Comparison of ENCODE assay signal across 8 cellular contexts in genomic region chr10:5814110-5815107, GRCh38. TPM values are rescaled to one million over a fixed set of nuclear protein-coding genes. Genes with fewer than 3 reads are reported as not detected.
A peak's percentile ranks its signal among the peaks of the same experiment; 100 is the strongest.
DNase-seq lines count a peak whose midpoint lies in the region; ATAC-seq lines count a peak whose summit lies in the region.

No MANE protein-coding gene starts in this region.

- no peaks in the 10 kb centered on the region for H3K4me1 ChIP-seq in NT2/D1 (ENCODE audit: insufficient read depth, insufficient read length)

- H3K27ac Mint-ChIP-seq in dendritic cell treated with granulocyte-macrophage colony-stimulating factor and Interleukin-4, amounts not matched to agents 40 ng/mL and 50 ng/mL, for 4 days, result peak overlapping the region; percentile 98
- H3K27ac Mint-ChIP-seq in natural killer cell treated with Interleukin-12 subunit alpha and Interleukin-12 subunit beta and Interleukin-15 and Interleukin-18, amount 100 ng/mL, for 72 hours, result peak overlapping the region; percentile 70 to 90

- H3K27me3 ChIP-seq in NT2/D1 (ENCODE audit: insufficient read depth, insufficient read length), result no peaks in the 10 kb centered on the region

- DNase-seq in activated CD4-positive, alpha-beta T cell treated with anti-CD3 and anti-CD28 coated beads, Interleukin-2, amount 50 U/mL, for 1 hour, result peak; percentile 21
- no peak for DNase-seq in activated CD4-positive, alpha-beta T cell treated with anti-CD3 and anti-CD28 coated beads, Interleukin-2, amount 50 U/mL, for 4 hours
- DNase-seq in NT2/D1 (ENCODE audit: low read depth, low spot score), result peak; percentile 5
- DNase-seq in natural killer cell treated with Interleukin-12 subunit alpha and Interleukin-12 subunit beta and Interleukin-15 and Interleukin-18, amount 100 ng/mL, for 72 hours (ENCODE audit: low spot score), result no peak
- DNase-seq in glomerular visceral epithelial cell (ENCODE audit: extremely low spot score), result no peak
- DNase-seq in NCI-H1048 (lab: John Stamatoyannopoulos, UW), result no peak

- H3K36me3 ChIP-seq in NT2/D1 (ENCODE audit: insufficient read depth, insufficient read length, low read length), result peaks cover 15% of the 10 kb centered on the region

- intact Hi-C loops in dendritic cell treated with granulocyte-macrophage colony-stimulating factor and Interleukin-4, amounts not matched to agents 40 ng/mL and 50 ng/mL, for 4 days (cut with micrococcal nuclease), result loop anchor here (5.0 kb wide), 1 partner anchor 132 kb away; the partner anchor contains the start of gene TASOR2

- no peaks in the 10 kb centered on the region for H3K27me3 Mint-ChIP-seq in dendritic cell treated with granulocyte-macrophage colony-stimulating factor and Interleukin-4, amounts not matched to agents 40 ng/mL and 50 ng/mL, for 4 days
- H3K27me3 Mint-ChIP-seq in natural killer cell treated with Interleukin-12 subunit alpha and Interleukin-12 subunit beta and Interleukin-15 and Interleukin-18, amount 100 ng/mL, for 72 hours, result no peaks in the 10 kb centered on the region

- no peak for ATAC-seq in natural killer cell treated with Interleukin-12 subunit alpha and Interleukin-12 subunit beta and Interleukin-15 and Interleukin-18, amount 100 ng/mL, for 72 hours
- no peak for ATAC-seq in HG03025 (IDR thresholded peaks at IDR 0.05; ENCODE audit: low FRiP score, unreplicated experiment)

- H3K9ac ChIP-seq in NT2/D1 (ENCODE audit: insufficient read length, low read depth), result peak overlapping the region; percentile 93

- H3K9me3 Mint-ChIP-seq in dendritic cell treated with granulocyte-macrophage colony-stimulating factor and Interleukin-4, amounts not matched to agents 40 ng/mL and 50 ng/mL, for 4 days, result no peaks in the 10 kb centered on the region
- no peaks in the 10 kb centered on the region for H3K9me3 Mint-ChIP-seq in natural killer cell treated with Interleukin-12 subunit alpha and Interleukin-12 subunit beta and Interleukin-15 and Interleukin-18, amount 100 ng/mL, for 72 hours

- peaks cover 68% of the 10 kb centered on the region for H3K4me1 Mint-ChIP-seq in dendritic cell treated with granulocyte-macrophage colony-stimulating factor and Interleukin-4, amounts not matched to agents 40 ng/mL and 50 ng/mL, for 4 days (ENCODE audit: low read depth)
- peaks cover 32 to 45% of the 10 kb centered on the region in 2 donors for H3K4me1 Mint-ChIP-seq in natural killer cell treated with Interleukin-12 subunit alpha and Interleukin-12 subunit beta and Interleukin-15 and Interleukin-18, amount 100 ng/mL, for 72 hours (ENCODE audit: low read depth in 2 of 2)

- peak overlapping the region; percentile 82 for H3K4me3 ChIP-seq in NT2/D1 (ENCODE audit: insufficient read length, low read depth)

- no peaks in the 10 kb centered on the region for H3K9me3 ChIP-seq in NT2/D1 (ENCODE audit: insufficient read depth, low read length)

- peak overlapping the region; percentile 99 for H3K4me3 Mint-ChIP-seq in dendritic cell treated with granulocyte-macrophage colony-stimulating factor and Interleukin-4, amounts not matched to agents 40 ng/mL and 50 ng/mL, for 4 days
- H3K4me3 Mint-ChIP-seq in natural killer cell treated with Interleukin-12 subunit alpha and Interleukin-12 subunit beta and Interleukin-15 and Interleukin-18, amount 100 ng/mL, for 72 hours, result peak overlapping the region; percentile 88

- peaks cover 17% of the 10 kb centered on the region for H3K36me3 Mint-ChIP-seq in dendritic cell treated with granulocyte-macrophage colony-stimulating factor and Interleukin-4, amounts not matched to agents 40 ng/mL and 50 ng/mL, for 4 days (ENCODE audit: low read depth)
- H3K36me3 Mint-ChIP-seq in natural killer cell treated with Interleukin-12 subunit alpha and Interleukin-12 subunit beta and Interleukin-15 and Interleukin-18, amount 100 ng/mL, for 72 hours, result peaks cover 3% of the 10 kb centered on the region

RNA-seq across cellular contexts. Expression of gene GDI2, which starts 1.2 kb away (rescaled TPM):
- total RNA-seq in natural killer cell treated with Interleukin-12 subunit alpha and Interleukin-12 subunit beta and Interleukin-15 and Interleukin-18, amount 100 ng/mL, for 72 hours, result 100 to 1,000 TPM; 214 to 225 TPM

Comparison
In these comparisons a context has a peak if more than half of its experiments do, and no peak if none do; other contexts are left out.
1. DNase-seq: peak in activated CD4-positive, alpha-beta T cell treated with anti-CD3 and anti-CD28 coated beads, Interleukin-2, amount 50 U/mL, for 1 hour (single experiment) and NT2/D1 (single experiment); none in activated CD4-positive, alpha-beta T cell treated with anti-CD3 and anti-CD28 coated beads, Interleukin-2, amount 50 U/mL, for 4 hours (0 of 2), natural killer cell treated with Interleukin-12 subunit alpha and Interleukin-12 subunit beta and Interleukin-15 and Interleukin-18, amount 100 ng/mL, for 72 hours (single experiment), glomerular visceral epithelial cell (single experiment) and NCI-H1048 (single experiment).